In genomic region chr1:67214420-67215174, GRCh38 we compare ENCODE assay signal across 8 cellular contexts. TPM values are rescaled to one million over a fixed set of nuclear protein-coding genes. Genes with fewer than 3 reads are reported as not detected.
DNase-seq lines count a peak whose midpoint lies in the region; ATAC-seq and TF ChIP-seq lines count a peak whose summit lies in the region.

No MANE protein-coding gene starts in this region.

- WGBS in SK-N-SH (ENCODE audit: low lambda C conversion rate): 80% methylated on average over 11 of the region's 11 CpGs

- no peaks in the 10 kb centered on the region for H3K27me3 ChIP-seq in CD8-positive, alpha-beta T cell (ENCODE audit: insufficient read depth, low read length)
- no peaks in the 10 kb centered on the region for H3K27me3 ChIP-seq in SK-N-SH (ENCODE audit: insufficient read depth)
- no peaks in the 10 kb centered on the region for H3K27me3 ChIP-seq in neural cell (ENCODE audit: insufficient read depth, low read depth, low read length)

- H3K4me3 Mint-ChIP-seq in CD8-positive, alpha-beta T cell: no peak overlapping the region

- intact Hi-C loops in CD8-positive, alpha-beta T cell (cut with DNase I, micrococcal nuclease): loop anchor here (1.0 to 10.0 kb wide), 5 partner anchors 42 to 286 kb away; partner anchors contain the start of gene SLC35D1 (in 1 of the 2)

- peaks cover 10% of the 10 kb centered on the region for H3K4me1 ChIP-seq in CD8-positive, alpha-beta T cell (ENCODE audit: insufficient read depth, low read length)
- H3K4me1 ChIP-seq in SK-N-SH (ENCODE audit: control insufficient read depth in 1 of 2, insufficient read depth in 2 of 2, low read depth in 1 of 2, low read length in 1 of 2): no peaks in the 10 kb centered on the region; a peak in 1 of 4 replicates

- H2AFZ ChIP-seq in SK-N-SH (ENCODE audit: low read depth): peak overlapping the region; percentile 42; the same call in 1 of the 2 replicates
- H2AFZ ChIP-seq in neural cell (ENCODE audit: low read depth, low read length): no peak overlapping the region

- H4K20me1 ChIP-seq in SK-N-SH (ENCODE audit: insufficient read depth) (no peaks in the 10 kb centered on the region), neural cell (ENCODE audit: insufficient read depth) (no peaks in the 10 kb centered on the region)

- no peak overlapping the region for H3K4me2 ChIP-seq in SK-N-SH
- H3K4me2 ChIP-seq in neural cell (ENCODE audit: low read length): no peak overlapping the region

- TF ChIP-seq EP300 in SK-N-SH (IDR thresholded peaks at IDR 0.05; ENCODE audit: borderline replicate concordance in 1 of 2, low read depth in 1 of 2, low read length in 1 of 2) (no peak), neural cell (conservative IDR thresholded peaks at IDR 0.05; ENCODE audit: poor library complexity, severe bottlenecking) (no peak)

- no peaks in the 10 kb centered on the region for H3K36me3 ChIP-seq in CD8-positive, alpha-beta T cell (ENCODE audit: insufficient read depth, low read length)
- H3K36me3 ChIP-seq in SK-N-SH (replicated peaks in 1 of 2; ENCODE audit: control insufficient read depth in 1 of 2, insufficient read depth in 2 of 2, low read length in 1 of 2) (no peaks in the 10 kb centered on the region), neural cell (ENCODE audit: insufficient read depth, low read length) (no peaks in the 10 kb centered on the region)

- H3K9me3 Mint-ChIP-seq in CD8-positive, alpha-beta T cell: no peaks in the 10 kb centered on the region

- no peak overlapping the region for H3K27ac ChIP-seq in CD8-positive, alpha-beta T cell (ENCODE audit: low read depth, low read length)
- H3K27ac ChIP-seq in SK-N-SH (ENCODE audit: low read depth in 2 of 2, low read length in 1 of 2) (no peak overlapping the region), neural cell (ENCODE audit: low read length) (no peak overlapping the region)

- TF ChIP-seq CTCF in CD8-positive, alpha-beta T cell (IDR thresholded peaks at IDR 0.05): peak; percentile 65
- TF ChIP-seq CTCF in SK-N-SH (IDR thresholded peaks at IDR 0.05) (peak; percentile 70), choroid plexus epithelial cell (conservative IDR thresholded peaks at IDR 0.05; ENCODE audit: low read depth, low read length) (peak; percentile 77), neural cell (IDR thresholded peaks at IDR 0.05; ENCODE audit: poor library complexity, severe bottlenecking) (peak; percentile 52)

- no peaks in the 10 kb centered on the region for H3K9me2 ChIP-seq in SK-N-SH
- no peaks in the 10 kb centered on the region for H3K9me2 ChIP-seq in neural cell (ENCODE audit: insufficient read depth, low read length)

- DNase-seq in CD8-positive, alpha-beta T cell: peak in 5 of 7 experiments; percentile 11 to 52 (median 43)
- no peak for DNase-seq in SK-N-SH
- peak; percentile 62 for DNase-seq in choroid plexus epithelial cell (ENCODE audit: low read depth)
- no peak for DNase-seq in cortex of kidney (lab: John Stamatoyannopoulos, UW)
- no peak for DNase-seq in SHP77 (lab: John Stamatoyannopoulos, UW)

- H3K4me3 ChIP-seq in CD8-positive, alpha-beta T cell (ENCODE audit: low read depth, low read length): no peak overlapping the region
- H3K4me3 ChIP-seq in SK-N-SH (ENCODE audit: low read depth in 2 of 2, low read length in 1 of 2): no peak overlapping the region; a peak in 1 of 4 replicates
- no peak overlapping the region for H3K4me3 ChIP-seq in choroid plexus epithelial cell (ENCODE audit: low read depth, low read length)
- H3K4me3 ChIP-seq in neural cell (ENCODE audit: low read length): no peak overlapping the region

- no peaks in the 10 kb centered on the region for H3K9me3 ChIP-seq in CD8-positive, alpha-beta T cell (ENCODE audit: low read length)
- H3K9me3 ChIP-seq in SK-N-SH (no peaks in the 10 kb centered on the region), neural cell (ENCODE audit: low read length) (no peaks in the 10 kb centered on the region)

- CTCF ChIA-PET in CD8-positive, alpha-beta T cell (lab: Charles Lee): interaction anchor here (0.5 to 8.5 kb wide), 31 partner anchors 7 to 580 kb away, joined by 3 to 234 read pairs (median 4); partner anchors contain the start of gene IL23R
- CTCF ChIA-PET in SK-N-SH (lab: Yijun Ruan, JAX): interaction anchor here (0.6 to 9.4 kb wide), 22 partner anchors 9 to 522 kb away, joined by 3 to 85 read pairs (median 4); no protein-coding TSS in a partner anchor

- H3K79me2 ChIP-seq in SK-N-SH (ENCODE audit: insufficient read depth): no peaks in the 10 kb centered on the region
- no peaks in the 10 kb centered on the region for H3K79me2 ChIP-seq in neural cell (replicated peaks; ENCODE audit: insufficient read depth, low read length)

- peak; percentile 37; the same call in 1 of the 2 replicates for TF ChIP-seq RAD21 in SK-N-SH (IDR thresholded peaks at IDR 0.05; ENCODE audit: low read length)
- no peak for TF ChIP-seq RAD21 in neural cell (conservative IDR thresholded peaks at IDR 0.05)

- H3F3A ChIP-seq in SK-N-SH (replicated peaks; ENCODE audit: insufficient read depth): peaks cover 3% of the 10 kb centered on the region
- H3F3A ChIP-seq in neural cell (ENCODE audit: insufficient read depth, low read length, poor library complexity, severe bottlenecking): no peaks in the 10 kb centered on the region

- peaks cover 17% of the 10 kb centered on the region for H3K4me1 Mint-ChIP-seq in CD8-positive, alpha-beta T cell (ENCODE audit: low read depth)

- no peaks in the 10 kb centered on the region for H3K36me3 Mint-ChIP-seq in CD8-positive, alpha-beta T cell

- no peaks in the 10 kb centered on the region for H3K27me3 Mint-ChIP-seq in CD8-positive, alpha-beta T cell (ENCODE audit: low read depth)

- H3K27ac Mint-ChIP-seq in CD8-positive, alpha-beta T cell: no peak overlapping the region

- H3K9ac ChIP-seq in SK-N-SH (no peak overlapping the region), neural cell (ENCODE audit: low read length) (no peak overlapping the region)

- ATAC-seq in CD8-positive, alpha-beta T cell: peak; percentile 55
- ATAC-seq in GM18861 (IDR thresholded peaks at IDR 0.05; ENCODE audit: unreplicated experiment) (peak; percentile 76), HG03045 (IDR thresholded peaks at IDR 0.05; ENCODE audit: unreplicated experiment) (peak; percentile 69)

- POLR2A ChIA-PET in CD8-positive, alpha-beta T cell (lab: Charles Lee): interaction anchor here (0.6 kb wide), 1 partner anchor 127 kb away, joined by 3 read pairs; no protein-coding TSS in a partner anchor
- POLR2A ChIA-PET in SK-N-SH (lab: Yijun Ruan, JAX): no interaction called here

TF ChIP-seq in SK-N-SH, 30 proteins besides CTCF, POLR2A, EP300 and RAD21:
- TF ChIP-seq RCOR1 (IDR thresholded peaks at IDR 0.05; ENCODE audit: low read length) (no peak), SMC3 (IDR thresholded peaks at IDR 0.05; ENCODE audit: low read depth, low read length) (peak; percentile 43)

TF ChIP-seq in neural cell, 6 proteins besides CTCF, POLR2A, EP300 and RAD21:
- TF ChIP-seq SMC3 (conservative IDR thresholded peaks at IDR 0.05; ENCODE audit: poor library complexity) (no peak), TAF1 (IDR thresholded peaks at IDR 0.05; ENCODE audit: low read depth) (no peak), MXI1 (conservative IDR thresholded peaks at IDR 0.05; ENCODE audit: poor library complexity, severe bottlenecking) (no peak), REST (IDR thresholded peaks at IDR 0.05; ENCODE audit: borderline replicate concordance) (no peak), EZH2 (IDR thresholded peaks at IDR 0.05; ENCODE audit: borderline replicate concordance, insufficient read depth, low read length, poor library complexity, severe bottlenecking) (no peak), POLR2AphosphoS5 (IDR thresholded peaks at IDR 0.05) (no peak)

RNA-seq across cellular contexts. Expression of gene IL23R, which starts 48.3 kb away (rescaled TPM):
- under 1 TPM in 1 of 2 experiments, not detected in 1; 0.11 TPM for total RNA-seq in CD8-positive, alpha-beta T cell
- not detected in 2 replicates for polyA plus RNA-seq in SK-N-SH (2012; rRNA removed)
- not detected in 2 replicates for polyA plus RNA-seq in SK-N-SH (2012; cell fraction: cytosol; rRNA removed)
- not detected in 2 replicates for polyA plus RNA-seq in SK-N-SH (2012; cell fraction: nucleus; rRNA removed)
- polyA plus RNA-seq in neural cell: not detected in 2 replicates
- not detected in 2 replicates for polyA minus RNA-seq in neural cell

Comparison
In these comparisons a context has a peak if more than half of its experiments do, and no peak if none do; other contexts are left out.
1. DNase-seq: peak in CD8-positive, alpha-beta T cell (5 of 7) and choroid plexus epithelial cell (single experiment); none in SK-N-SH (single experiment), cortex of kidney (single experiment) and SHP77 (0 of 2).
2. Peak in every context shown above with its lines, with median percentiles within 50 percentile points of each other: ATAC-seq and CTCF ChIP-seq.